Comparison of ENCODE assay signal across 8 cellular contexts in genomic region chr18:9916067-9916684, GRCh38. TPM values are rescaled to one million over a fixed set of nuclear protein-coding genes. Genes with fewer than 3 reads are reported as not detected.
DNase-seq lines count a peak whose midpoint lies in the region; ATAC-seq and TF ChIP-seq lines count a peak whose summit lies in the region.

No MANE protein-coding gene starts in this region.

- no peaks in the 10 kb centered on the region for H3K9me3 ChIP-seq in BE2C
- peaks cover 2% of the 10 kb centered on the region; the same call in 1 of the 2 replicates for H3K9me3 ChIP-seq in Karpas-422 (ENCODE audit: low read length)

- H2AFZ ChIP-seq in Karpas-422 (ENCODE audit: low read length): no peak overlapping the region

- H3K79me2 ChIP-seq in Karpas-422 (ENCODE audit: low read length): peaks cover 72% of the 10 kb centered on the region

- peaks cover 17 to 26% (median 25%) of the 10 kb centered on the region in 3 donors for H3K4me1 Mint-ChIP-seq in naive B cell

- no peaks in the 10 kb centered on the region; the same call in 1 of the 2 replicates for H3K4me1 ChIP-seq in BE2C
- peaks cover 63% of the 10 kb centered on the region for H3K4me1 ChIP-seq in Karpas-422 (ENCODE audit: low read length)

- H3K27me3 ChIP-seq in BE2C (no peaks in the 10 kb centered on the region), Karpas-422 (ENCODE audit: low read length) (no peaks in the 10 kb centered on the region)

- no peak for TF ChIP-seq CTCF in BE2C (IDR thresholded peaks at IDR 0.05; ENCODE audit: low read depth, low read length)

- no peaks in the 10 kb centered on the region for H3K27me3 Mint-ChIP-seq in naive B cell

- peak overlapping the region; percentile 93 for H3K9ac ChIP-seq in Karpas-422 (ENCODE audit: low read length)

- H4K20me1 ChIP-seq in Karpas-422 (ENCODE audit: insufficient read depth, low read depth, low read length): peaks cover 63% of the 10 kb centered on the region

- ATAC-seq in naive B cell (ENCODE audit: low read depth in 2 of 2) (no peak), GM18873 (IDR thresholded peaks at IDR 0.05; ENCODE audit: low FRiP score, unreplicated experiment) (no peak), HG03457 (IDR thresholded peaks at IDR 0.05; ENCODE audit: unreplicated experiment) (no peak)

- H3K36me3 Mint-ChIP-seq in naive B cell: no peaks in the 10 kb centered on the region

- H3K9me3 Mint-ChIP-seq in naive B cell: peaks cover 0 to 2% (median 0%) of the 10 kb centered on the region in 7 donors

- H3K36me3 ChIP-seq in BE2C (no peaks in the 10 kb centered on the region), Karpas-422 (ENCODE audit: insufficient read depth, low read length) (no peaks in the 10 kb centered on the region)

- H3K27ac ChIP-seq in Karpas-422 (ENCODE audit: low read length) (no peak overlapping the region), caudate nucleus (ENCODE audit: low read depth, low read length) (peak overlapping the region; percentile 24)

- no peaks in the 10 kb centered on the region for H3K9me2 ChIP-seq in Karpas-422 (replicated peaks; ENCODE audit: insufficient read depth, low read length)

- peak overlapping the region; percentile 8 to 95 (median 88) for H3K27ac Mint-ChIP-seq in naive B cell

- H3K4me3 ChIP-seq in BE2C (ENCODE audit: low read depth, low read length) (peak overlapping the region; percentile 69), Karpas-422 (ENCODE audit: low read length) (peak overlapping the region; percentile 96)

- H3K4me2 ChIP-seq in Karpas-422 (ENCODE audit: low read depth, low read length, poor library complexity, severe bottlenecking): peak overlapping the region; percentile 88

- DNase-seq in BE2C (no peak), Karpas-422 (no peak), caudate nucleus (lab: John Stamatoyannopoulos, UW) (no peak), naive B cell (no peak), NCI-H2196 (lab: John Stamatoyannopoulos, UW; ENCODE audit: unreplicated experiment) (no peak), NCI-H524 (lab: John Stamatoyannopoulos, UW) (no peak)

- peak overlapping the region; percentile 69 to 99 (median 90) for H3K4me3 Mint-ChIP-seq in naive B cell

RNA-seq across cellular contexts. Expression of gene VAPA, which starts 2.4 kb away (rescaled TPM):
- 103 TPM for polyA plus RNA-seq in BE2C (2012; ENCODE audit: insufficient read depth, insufficient read length, low read depth)
- total RNA-seq in Karpas-422 (2014; rRNA removed; shearing (Covaris generic); ENCODE audit: low replicate concordance): 138 and 162 TPM in 2 replicates
- polyA plus RNA-seq in naive B cell (ENCODE audit: low read depth in 6 of 6): 100 to 1,000 TPM; 240 to 309 (median 258) TPM

RNA-seq across cellular contexts. Expression of gene TXNDC2, which starts 30.4 kb away (rescaled TPM):
- polyA plus RNA-seq in BE2C (2012; ENCODE audit: insufficient read depth, insufficient read length, low read depth): not detected
- not detected in 2 replicates for total RNA-seq in Karpas-422 (2014; rRNA removed; shearing (Covaris generic); ENCODE audit: low replicate concordance)
- polyA plus RNA-seq in naive B cell (ENCODE audit: low read depth in 6 of 6): under 1 TPM in 2 of 6 donors, not detected in 4; 0.19 to 0.20 TPM
